Comparison of ENCODE assay signal across 8 cellular contexts in genomic region chr14:68794856-68795601, GRCh38. TPM values are rescaled to one million over a fixed set of nuclear protein-coding genes. Genes with fewer than 3 reads are reported as not detected.
DNase-seq lines count a peak whose midpoint lies in the region; ATAC-seq, FAIRE-seq and TF ChIP-seq lines count a peak whose summit lies in the region.

No MANE protein-coding gene starts in this region.

- FAIRE-seq in GM19239 (lab: Jason Lieb, UNC) (peak; percentile 76), HepG2 (lab: Jason Lieb, UNC) (no peak)

- CTCF ChIA-PET in A673 (lab: Charles Lee) (no interaction called here), HepG2 (lab: Yijun Ruan, JAX; ENCODE audit: low intra/inter-chr PET ratio, low total read pairs) (interaction anchor here (0.8 kb wide), 1 partner anchor 22 kb away, joined by 5 read pairs; no protein-coding TSS in a partner anchor)

- H3K4me1 ChIP-seq in A673 (ENCODE audit: insufficient read depth, low read length, poor library complexity, severe bottlenecking) (peaks cover 20% of the 10 kb centered on the region), HepG2 (ENCODE audit: insufficient read depth, low read length) (peaks cover 33% of the 10 kb centered on the region)

- peak overlapping the region; percentile 99 for H3K27ac Mint-ChIP-seq in T-helper 1 cell treated with Interleukin-12 subunit alpha and Interleukin-12 subunit beta and Interleukin-4 antibody, amounts not matched to agents 30 μg/mL and 1 μg/mL, for 36 hours
- peak overlapping the region; percentile 100 for H3K27ac Mint-ChIP-seq in stimulated activated effector memory CD8-positive, alpha-beta T cell treated with anti-CD3 and anti-CD28 coated beads, Interleukin-12 subunit alpha, Interleukin-12 subunit beta, amount 100 ng/mL, for 72 hours

- H3K9me3 Mint-ChIP-seq in T-helper 1 cell treated with Interleukin-12 subunit alpha and Interleukin-12 subunit beta and Interleukin-4 antibody, amounts not matched to agents 30 μg/mL and 1 μg/mL, for 36 hours: peaks cover 11% of the 10 kb centered on the region
- H3K9me3 Mint-ChIP-seq in stimulated activated effector memory CD8-positive, alpha-beta T cell treated with anti-CD3 and anti-CD28 coated beads, Interleukin-12 subunit alpha, Interleukin-12 subunit beta, amount 100 ng/mL, for 72 hours: no peaks in the 10 kb centered on the region

- peak overlapping the region; percentile 97 for H3K9ac ChIP-seq in HepG2 (ENCODE audit: insufficient read depth, low read depth, low read length)

- peak overlapping the region; percentile 91 for H3K4me3 Mint-ChIP-seq in T-helper 1 cell treated with Interleukin-12 subunit alpha and Interleukin-12 subunit beta and Interleukin-4 antibody, amounts not matched to agents 30 μg/mL and 1 μg/mL, for 36 hours
- peak overlapping the region; percentile 100 for H3K4me3 Mint-ChIP-seq in stimulated activated effector memory CD8-positive, alpha-beta T cell treated with anti-CD3 and anti-CD28 coated beads, Interleukin-12 subunit alpha, Interleukin-12 subunit beta, amount 100 ng/mL, for 72 hours

- H3K27ac ChIP-seq in A673 (ENCODE audit: low read depth, low read length, poor library complexity, severe bottlenecking): peak overlapping the region; percentile 97
- H3K27ac ChIP-seq in cingulate gyrus (ENCODE audit: low read depth, low read length): peak overlapping the region; percentile 94
- H3K27ac ChIP-seq in HepG2 (ENCODE audit: extremely low read length, insufficient read depth, low read length): peak overlapping the region; percentile 98

- peak overlapping the region; percentile 74 for H3K4me3 ChIP-seq in A673 (ENCODE audit: low read depth, low read length, poor library complexity, severe bottlenecking)
- peak overlapping the region; percentile 93 to 98 (median 94) for H3K4me3 ChIP-seq in HepG2 (replicated peaks in 1 of 3; ENCODE audit: insufficient read depth in 1 of 3, low read depth in 2 of 3, low read length in 3 of 3)

- peaks cover 28% of the 10 kb centered on the region for H3K36me3 Mint-ChIP-seq in T-helper 1 cell treated with Interleukin-12 subunit alpha and Interleukin-12 subunit beta and Interleukin-4 antibody, amounts not matched to agents 30 μg/mL and 1 μg/mL, for 36 hours (ENCODE audit: low read depth)
- H3K36me3 Mint-ChIP-seq in stimulated activated effector memory CD8-positive, alpha-beta T cell treated with anti-CD3 and anti-CD28 coated beads, Interleukin-12 subunit alpha, Interleukin-12 subunit beta, amount 100 ng/mL, for 72 hours: peaks cover 66% of the 10 kb centered on the region

- BruUV-seq in A673 (replicated peaks; lab: Mats Ljungman, UMichigan): no TSS peak
- BruUV-seq in HepG2 (replicated peaks; lab: Mats Ljungman, UMichigan): no TSS peak

- TF ChIP-seq POLR2A in HepG2 (IDR thresholded peaks at IDR 0.05; ENCODE audit: insufficient read depth in 1 of 2, low read depth in 2 of 2, low read length in 2 of 2): peak in 1 of 2 experiments; percentile 49; a peak in 3 of 4 replicates

- peak overlapping the region; percentile 96 for H3K4me2 ChIP-seq in HepG2 (ENCODE audit: low read depth, low read length)

- no peaks in the 10 kb centered on the region for H3K9me3 ChIP-seq in A673 (ENCODE audit: low read depth, low read length, poor library complexity, severe bottlenecking)
- H3K9me3 ChIP-seq in HepG2 (ENCODE audit: low read length): no peaks in the 10 kb centered on the region

- H3K27me3 ChIP-seq in A673 (replicated peaks; ENCODE audit: insufficient read depth, low read depth, low read length, poor library complexity): no peaks in the 10 kb centered on the region
- no peaks in the 10 kb centered on the region; a peak in 1 of 5 replicates for H3K27me3 ChIP-seq in HepG2 (ENCODE audit: control insufficient read depth in 1 of 2, insufficient read depth in 2 of 2, low read length in 2 of 2)

- POLR2A ChIA-PET in A673 (lab: Charles Lee; ENCODE audit: low non-redundant PET): no interaction called here
- POLR2A ChIA-PET in HepG2 (lab: Yijun Ruan, JAX): interaction anchor here (0.7 to 3.8 kb wide), 20 partner anchors 11 to 603 kb away, joined by 3 to 46 read pairs (median 8); no protein-coding TSS in a partner anchor

- TF ChIP-seq CTCF in A673 (conservative IDR thresholded peaks at IDR 0.05; ENCODE audit: low read depth, low read length) (no peak), HepG2 (CRISPR knock-in tag; IDR thresholded peaks at IDR 0.05) (no peak)

- peak; percentile 20 for ATAC-seq in HepG2
- ATAC-seq in stimulated activated effector memory CD8-positive, alpha-beta T cell treated with anti-CD3 and anti-CD28 coated beads, Interleukin-12 subunit alpha, Interleukin-12 subunit beta, amount 100 ng/mL, for 72 hours: no peak
- no peak for ATAC-seq in HG03521 (IDR thresholded peaks at IDR 0.05; ENCODE audit: unreplicated experiment)

- DNase-seq in A673 (ENCODE audit: low spot score): peak; percentile 75
- DNase-seq in GM19239 (ENCODE audit: insufficient read length, low spot score): no peak
- DNase-seq in HepG2 (ENCODE audit: low spot score): no peak
- DNase-seq in stimulated activated effector memory CD8-positive, alpha-beta T cell treated with anti-CD3 and anti-CD28 coated beads, Interleukin-12 subunit alpha, Interleukin-12 subunit beta, amount 100 ng/mL, for 72 hours (ENCODE audit: low spot score in 2 of 2): peak in 1 of 2 donors; percentile 76
- no peak for DNase-seq in cortex of kidney (lab: John Stamatoyannopoulos, UW)

- no peak for TF ChIP-seq RAD21 in HepG2 (CRISPR knock-in tag; IDR thresholded peaks at IDR 0.05)

- H4K20me1 ChIP-seq in HepG2 (ENCODE audit: insufficient read depth, low read length): peaks cover 23% of the 10 kb centered on the region

- in situ Hi-C loops in HepG2 (cut with HindIII; ENCODE audit: extremely low pct_ligation_motif_present, low pct_unique_long_range_greater_than_20kb): loop anchor here (5.0 kb wide), 1 partner anchor 83 kb away; no protein-coding TSS in a partner anchor

- H3K79me2 ChIP-seq in HepG2 (ENCODE audit: insufficient read depth, low read length): peaks cover 42% of the 10 kb centered on the region

- H2AFZ ChIP-seq in HepG2 (ENCODE audit: low read length): no peak overlapping the region

- H3K27me3 Mint-ChIP-seq in T-helper 1 cell treated with Interleukin-12 subunit alpha and Interleukin-12 subunit beta and Interleukin-4 antibody, amounts not matched to agents 30 μg/mL and 1 μg/mL, for 36 hours (ENCODE audit: low read depth): no peaks in the 10 kb centered on the region

- peaks cover 36% of the 10 kb centered on the region for H3K4me1 Mint-ChIP-seq in T-helper 1 cell treated with Interleukin-12 subunit alpha and Interleukin-12 subunit beta and Interleukin-4 antibody, amounts not matched to agents 30 μg/mL and 1 μg/mL, for 36 hours (ENCODE audit: low read depth)
- peaks cover 49% of the 10 kb centered on the region for H3K4me1 Mint-ChIP-seq in stimulated activated effector memory CD8-positive, alpha-beta T cell treated with anti-CD3 and anti-CD28 coated beads, Interleukin-12 subunit alpha, Interleukin-12 subunit beta, amount 100 ng/mL, for 72 hours

- under 1% methylated on average over 32 of the region's 37 CpGs for WGBS in HepG2 (ENCODE audit: low lambda C conversion rate)

- intact Hi-C loops in A673 (cut with micrococcal nuclease; ENCODE audit: unreplicated experiment): loop anchor here (5.0 to 10.0 kb wide), 2 partner anchors 113 to 420 kb away; no protein-coding TSS in a partner anchor
- intact Hi-C loops in HepG2 (cut with micrococcal nuclease; ENCODE audit: unreplicated experiment): no loop called here

- TF ChIP-seq EP300 in HepG2 (IDR thresholded peaks at IDR 0.05; ENCODE audit: low read depth in 2 of 2, low read length in 2 of 2) (no peak), HepG2 (CRISPR knock-in tag; IDR thresholded peaks at IDR 0.05; ENCODE audit: borderline replicate concordance) (no peak)

- H3K36me3 ChIP-seq in A673 (ENCODE audit: insufficient read depth, low read length, poor library complexity, severe bottlenecking): peaks cover 4% of the 10 kb centered on the region
- peaks cover 2 to 15% of the 10 kb centered on the region in 2 experiments; a peak in 2 of 5 replicates for H3K36me3 ChIP-seq in HepG2 (replicated peaks in 1 of 2; ENCODE audit: control insufficient read depth in 1 of 2, insufficient read depth in 2 of 2, low read length in 2 of 2)

RNA-seq across cellular contexts. Expression of gene ZFP36L1, which starts 2.2 kb away (rescaled TPM):
- total RNA-seq in A673 (2021): 69.5 and 77.1 TPM in 2 replicates
- total RNA-seq in HepG2 (2016; rRNA removed; fragmentation: Illumina TruSeq; extraction: Trizol): 7.4 and 8.4 TPM in 2 replicates
- total RNA-seq in HepG2 (2016; cell fraction: cytosol; rRNA removed; fragmentation: Illumina TruSeq; extraction: Trizol; ENCODE audit: low read depth): 2.6 and 3.4 TPM in 2 replicates
- 7.9 and 8.4 TPM in 2 replicates for total RNA-seq in HepG2 (2016; cell fraction: insoluble cytoplasmic fraction; rRNA removed; fragmentation: Illumina TruSeq; extraction: Trizol)
- 11.1 and 11.3 TPM in 2 replicates for total RNA-seq in HepG2 (2016; cell fraction: membrane; rRNA removed; fragmentation: Illumina TruSeq; extraction: Trizol)
- 13.8 and 14.1 TPM in 2 replicates for total RNA-seq in HepG2 (2016; cell fraction: nucleus; rRNA removed; fragmentation: Illumina TruSeq; extraction: Trizol)
- polyA plus RNA-seq in HepG2 (2011; rRNA removed): 10.2 and 12.7 TPM in 2 replicates
- polyA plus RNA-seq in HepG2 (2011; cell fraction: cytosol; rRNA removed): 11.2 and 18.0 TPM in 2 replicates
- 66.5 and 69.1 TPM in 2 replicates for polyA plus RNA-seq in HepG2 (2011; cell fraction: nucleus; rRNA removed)
- polyA plus RNA-seq in HepG2 (2012): 23.2 and 32.2 TPM in 2 replicates
- 2.7 and 2.8 TPM in 2 replicates for polyA plus RNA-seq in HepG2 (2016; cell fraction: cytosol; fragmentation: Illumina TruSeq; extraction: Trizol; ENCODE audit: low read depth)
- 20.7 and 26.8 TPM in 2 replicates for polyA plus RNA-seq in HepG2 (2016; cell fraction: insoluble cytoplasmic fraction; fragmentation: Illumina TruSeq; extraction: Trizol; ENCODE audit: low read depth)
- polyA plus RNA-seq in HepG2 (2016; cell fraction: membrane; fragmentation: Illumina TruSeq; extraction: Trizol; ENCODE audit: low read depth): 9.2 and 10.1 TPM in 2 replicates
- polyA plus RNA-seq in HepG2 (2016; cell fraction: nucleus; fragmentation: Illumina TruSeq; extraction: Trizol; ENCODE audit: insufficient read depth, low read depth): 53.8 and 57.0 TPM in 2 replicates
- 8.5 and 26.8 TPM in 2 replicates for polyA minus RNA-seq in HepG2 (2011; rRNA and poly(A)+ RNA removed; ENCODE audit: low replicate concordance)
- 56.3 and 73.8 TPM in 2 replicates for polyA minus RNA-seq in HepG2 (2011; cell fraction: cytosol; rRNA and poly(A)+ RNA removed)
- 11.8 and 13.8 TPM in 2 replicates for polyA minus RNA-seq in HepG2 (2011; cell fraction: nucleus; rRNA and poly(A)+ RNA removed)
